ENCODE assay signal across 9 cellular contexts in the genomic region with DNA sequence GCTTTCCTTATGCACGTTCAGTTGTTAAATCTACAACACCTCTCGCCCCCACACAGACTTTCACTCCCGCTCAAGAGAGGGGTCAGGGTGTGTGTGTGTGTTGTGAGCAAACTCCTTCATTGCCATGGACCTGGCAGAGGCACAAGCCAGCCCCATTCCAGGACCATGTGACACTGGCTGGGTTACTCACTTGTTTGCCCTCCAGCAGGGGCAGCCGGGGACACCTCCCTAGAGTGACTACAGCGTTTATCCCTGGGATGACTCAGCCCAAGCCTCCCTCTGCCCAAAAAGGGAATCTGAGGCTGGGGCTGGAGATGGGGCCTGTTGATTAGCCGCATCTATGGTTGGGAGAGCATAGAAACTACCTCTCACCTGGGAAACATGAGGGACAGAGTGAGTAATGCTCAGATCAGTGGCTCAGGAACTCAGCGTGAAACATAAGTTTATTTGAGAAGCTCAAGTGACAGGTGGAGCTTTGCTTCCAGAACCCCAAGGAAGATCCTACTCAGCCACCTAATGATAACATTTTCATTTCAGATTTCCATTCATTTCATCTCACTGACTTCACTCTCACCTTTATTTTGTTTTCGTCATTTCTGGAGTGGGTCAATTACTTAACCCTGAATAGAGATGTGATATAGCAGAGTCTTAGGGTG.
DNase-seq lines count a peak whose midpoint lies in the region; TF ChIP-seq lines count a peak whose summit lies in the region.
"Had no signal": no experiment of that assay in that cellular context is flagged by ENCODE, and none has a peak within 500 bp of the region (broad histone marks: within the 10 kb centered on the region; RNA-seq: fewer than 3 reads in every experiment).

No MANE protein-coding gene starts in this region.

- H3K27me3 ChIP-seq in adipocyte (replicated peaks; ENCODE audit: control insufficient read depth, insufficient read depth, low read length) (no peaks in the 10 kb centered on the region), transverse colon (no peaks in the 10 kb centered on the region)

- no peaks in the 10 kb centered on the region for H3K36me3 Mint-ChIP-seq in activated CD4-positive, alpha-beta memory T cell treated with anti-CD3 and anti-CD28 coated beads, Interleukin-2, amount 10 ng/mL, durations not matched to agents 7 days and 5 days (ENCODE audit: low read depth)

- no peak overlapping the region for H3K27ac ChIP-seq in transverse colon

- H3K4me3 Mint-ChIP-seq in activated CD4-positive, alpha-beta memory T cell treated with anti-CD3 and anti-CD28 coated beads, Interleukin-2, amount 10 ng/mL, durations not matched to agents 7 days and 5 days, result no peak overlapping the region
- H3K4me3 Mint-ChIP-seq: B cell had no signal

- peak; percentile 3 for DNase-seq in NCI-H146 (lab: John Stamatoyannopoulos, UW)
- DNase-seq in NCI-H146 treated with DMSO at 0.1 percent for 48 hours (lab: John Stamatoyannopoulos, UW; ENCODE audit: unreplicated experiment), result no peak
- peak; percentile 93 for DNase-seq in adipocyte (ENCODE audit: low read depth)
- DNase-seq in iris pigment epithelial cell (ENCODE audit: low read depth), result peak; percentile 73
- peak; percentile 18 for DNase-seq in transverse colon
- DNase-seq in activated naive CD4-positive, alpha-beta T cell treated with anti-CD3 and anti-CD28 coated beads, Interleukin-2, amount 50 U/mL, for 16 hours, result no peak
- DNase-seq in activated CD4-positive, alpha-beta memory T cell treated with anti-CD3 and anti-CD28 coated beads, Interleukin-2, amount 10 ng/mL, durations not matched to agents 7 days and 5 days, result no peak
- DNase-seq in cerebellar nuclear complex (lab: John Stamatoyannopoulos, UW), result no peak

- no peaks in the 10 kb centered on the region for H3K4me1 Mint-ChIP-seq in activated CD4-positive, alpha-beta memory T cell treated with anti-CD3 and anti-CD28 coated beads, Interleukin-2, amount 10 ng/mL, durations not matched to agents 7 days and 5 days

- H3K4me3 ChIP-seq in adipocyte (ENCODE audit: low read length), result no peak overlapping the region
- H3K4me3 ChIP-seq in transverse colon, result no peak overlapping the region

- peak overlapping the region; percentile 52 for H3K9ac ChIP-seq in adipocyte (ENCODE audit: low read length)

- peaks cover 52% of the 10 kb centered on the region for H3K4me1 ChIP-seq in adipocyte (ENCODE audit: control insufficient read depth, insufficient read depth, low read length)
- H3K4me1 ChIP-seq in transverse colon, result peaks cover 0 to 7% (median 0%) of the 10 kb centered on the region in 4 donors

- CTCF ChIA-PET in activated CD4-positive, alpha-beta memory T cell treated with anti-CD3 and anti-CD28 coated beads, Interleukin-2, amount 10 ng/mL, durations not matched to agents 7 days and 5 days (lab: Charles Lee), result interaction anchor here (1.7 kb wide), 1 partner anchor 44 kb away, joined by 4 read pairs; no protein-coding TSS in a partner anchor

- no peak overlapping the region for H3K27ac Mint-ChIP-seq in activated CD4-positive, alpha-beta memory T cell treated with anti-CD3 and anti-CD28 coated beads, Interleukin-2, amount 10 ng/mL, durations not matched to agents 7 days and 5 days
- H3K27ac Mint-ChIP-seq: B cell had no signal

- no peak for TF ChIP-seq CTCF in transverse colon (IDR thresholded peaks at IDR 0.05)

- in situ Hi-C loops in transverse colon (cut with MboI; ENCODE audit: low pct_ligation_motif_present in 1 of 4, low pct_unique_long_range_greater_than_20kb in 1 of 4, low sequenced_read_pairs in 3 of 4), result no loop called here

- POLR2A ChIA-PET in activated CD4-positive, alpha-beta memory T cell treated with anti-CD3 and anti-CD28 coated beads, Interleukin-2, amount 10 ng/mL, durations not matched to agents 7 days and 5 days (lab: Charles Lee), result no interaction called here

- no peaks in the 10 kb centered on the region for H3K9me3 Mint-ChIP-seq in activated CD4-positive, alpha-beta memory T cell treated with anti-CD3 and anti-CD28 coated beads, Interleukin-2, amount 10 ng/mL, durations not matched to agents 7 days and 5 days

- WGBS in transverse colon (ENCODE audit: low coverage in 1 of 2), 2 donors, result 50 to 52% methylated on average over 3 to 8 of the region's 8 CpGs

- peaks cover 7% of the 10 kb centered on the region for H3K27me3 Mint-ChIP-seq in activated CD4-positive, alpha-beta memory T cell treated with anti-CD3 and anti-CD28 coated beads, Interleukin-2, amount 10 ng/mL, durations not matched to agents 7 days and 5 days

- no peak for TF ChIP-seq POLR2A in transverse colon (IDR thresholded peaks at IDR 0.05)

- no peak for TF ChIP-seq EP300 in transverse colon (IDR thresholded peaks at IDR 0.05; ENCODE audit: low read depth)

- no peaks in the 10 kb centered on the region for H3K36me3 ChIP-seq in adipocyte (ENCODE audit: control insufficient read depth, insufficient read depth, low read length, severe bottlenecking)
- H3K36me3 ChIP-seq in transverse colon, result no peaks in the 10 kb centered on the region

- intact Hi-C loops in transverse colon (cut with DNase I; ENCODE audit: low total_unique reads), result no loop called here

- H3K9me3 ChIP-seq in adipocyte (ENCODE audit: control insufficient read depth, low read length) (no peaks in the 10 kb centered on the region), transverse colon (no peaks in the 10 kb centered on the region)

Comparison
In these comparisons a context has a peak if more than half of its experiments do, and no peak if none do; other contexts are left out.
1. DNase-seq: peak in NCI-H146 (single experiment), adipocyte (single experiment), iris pigment epithelial cell (single experiment) and transverse colon (single experiment); none in NCI-H146 treated with DMSO at 0.1 percent for 48 hours (single experiment), activated naive CD4-positive, alpha-beta T cell treated with anti-CD3 and anti-CD28 coated beads, Interleukin-2, amount 50 U/mL, for 16 hours (single experiment), activated CD4-positive, alpha-beta memory T cell treated with anti-CD3 and anti-CD28 coated beads, Interleukin-2, amount 10 ng/mL, durations not matched to agents 7 days and 5 days (single experiment) and cerebellar nuclear complex (0 of 2).